ENCODE assay signal across 29 cellular contexts in the genomic region with DNA sequence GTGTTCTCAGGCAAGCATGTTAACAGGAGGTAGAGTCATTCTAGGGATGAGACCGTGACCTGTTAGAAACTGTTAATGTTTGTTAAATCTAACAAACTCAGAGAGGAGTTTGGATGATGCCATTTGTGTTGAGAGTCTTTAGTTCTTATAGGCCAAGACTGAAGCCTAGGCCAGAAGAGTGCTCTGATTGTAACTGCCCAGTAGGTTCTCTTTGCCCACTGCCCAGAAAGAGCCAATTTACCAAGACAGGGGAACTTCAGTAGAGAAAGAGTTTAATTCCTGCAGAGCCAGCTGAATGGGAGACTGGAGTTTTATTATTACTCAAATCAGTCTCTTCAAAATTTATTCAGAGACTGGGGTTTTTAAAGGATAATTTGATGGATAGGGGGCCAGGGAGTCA. TPM values are rescaled to one million over a fixed set of nuclear protein-coding genes. Genes with fewer than 3 reads are reported as not detected.
"Had no signal": no experiment of that assay in that cellular context is flagged by ENCODE, and none has a peak within 500 bp of the region (broad histone marks: within the 10 kb centered on the region; RNA-seq: fewer than 3 reads in every experiment).

No MANE protein-coding gene starts in this region.

- H3K4me1 Mint-ChIP-seq: endodermal cell; mesothelial cell of epicardium; naive B cell; naive thymus-derived CD8-positive, alpha-beta T cell had no signal

- H3K36me3 ChIP-seq: esophagus squamous epithelium, gastrocnemius medialis, heart right ventricle, left lung, lower lobe of right lung had no signal

- H3K27me3 Mint-ChIP-seq: dendritic cell treated with granulocyte-macrophage colony-stimulating factor and Interleukin-4, amounts not matched to agents 40 ng/mL and 50 ng/mL, for 4 days had no signal

- H3K4me1 ChIP-seq: esophagus squamous epithelium, gastrocnemius medialis, heart right ventricle, left lung had no signal

- H3K4me3 Mint-ChIP-seq: dendritic cell treated with granulocyte-macrophage colony-stimulating factor and Interleukin-4, amounts not matched to agents 40 ng/mL and 50 ng/mL, for 4 days; effector memory CD8-positive, alpha-beta T cell; endodermal cell; mesothelial cell of epicardium; naive thymus-derived CD8-positive, alpha-beta T cell had no signal

- H3K27ac Mint-ChIP-seq: dendritic cell treated with granulocyte-macrophage colony-stimulating factor and Interleukin-4, amounts not matched to agents 40 ng/mL and 50 ng/mL, for 4 days; effector memory CD8-positive, alpha-beta T cell; endodermal cell; mesothelial cell of epicardium; naive B cell; naive thymus-derived CD8-positive, alpha-beta T cell had no signal

- DNase-seq: cortex of kidney; effector CD8-positive, alpha-beta T cell; effector memory CD8-positive, alpha-beta T cell; endodermal cell; erythroblast; esophagus squamous epithelium; foreskin fibroblast; foreskin melanocyte; gastrocnemius medialis; glutamatergic neuron; head of caudate nucleus; heart right ventricle; hippocampal formation; left cardiac atrium; left lung; left ventricle myocardium superior; lower lobe of right lung; mesenchymal stem cell; naive B cell; naive thymus-derived CD8-positive, alpha-beta T cell had no signal

- H3K27ac ChIP-seq: epithelial cell of prostate, esophagus squamous epithelium, gastrocnemius medialis, heart right ventricle, left lung, lower lobe of right lung had no signal

- H3K27me3 ChIP-seq: esophagus squamous epithelium, gastrocnemius medialis, heart right ventricle, left lung had no signal

- H3K4me3 ChIP-seq: esophagus squamous epithelium, gastrocnemius medialis, heart right ventricle, left lung, lower lobe of right lung had no signal

- ATAC-seq: effector memory CD8-positive, alpha-beta T cell; esophagus mucosa; gastrocnemius medialis; heart right ventricle; left cardiac atrium; left ventricle myocardium superior; naive thymus-derived CD8-positive, alpha-beta T cell had no signal

- FAIRE-seq: colon, endometrium, islet of Langerhans, keratinocyte had no signal

RNA-seq across cellular contexts. Expression of a gene that starts 42.5 kb away (rescaled TPM):
- total RNA-seq: mononuclear cell; naive thymus-derived CD8-positive, alpha-beta T cell had no signal
